8 cellular contexts compared by ENCODE assay signal in the genomic region with DNA sequence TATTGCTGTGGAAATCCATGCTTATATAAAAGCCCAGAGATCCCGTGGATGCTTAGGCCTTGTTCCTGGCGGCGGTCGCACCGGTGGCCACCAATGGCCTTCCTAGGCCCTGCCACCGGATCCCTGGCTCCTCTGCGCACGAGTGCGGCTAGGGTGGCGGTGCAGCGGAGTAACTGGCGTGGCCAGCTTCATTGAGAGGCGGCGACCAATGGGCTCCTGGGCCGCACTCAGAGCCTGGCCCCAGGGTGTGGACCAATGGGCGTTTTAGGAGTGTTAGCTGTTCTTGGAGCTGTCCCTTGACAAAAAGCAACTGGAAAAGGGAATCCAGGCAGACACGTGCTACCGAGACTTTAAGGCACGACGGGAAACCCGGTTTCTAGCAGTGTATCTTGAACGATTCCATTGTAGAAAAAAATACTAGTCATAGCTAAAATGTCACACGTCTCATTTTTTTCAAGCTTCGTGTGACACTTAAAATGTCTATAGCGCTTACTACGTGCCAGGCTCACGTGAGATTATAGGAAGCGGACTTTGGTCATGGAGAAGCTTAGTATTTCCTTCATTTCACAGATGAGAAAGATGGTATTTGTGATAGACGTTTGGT. TPM values are rescaled to one million over a fixed set of nuclear protein-coding genes. Genes with fewer than 3 reads are reported as not detected.
DNase-seq lines count a peak whose midpoint lies in the region; ATAC-seq and TF ChIP-seq lines count a peak whose summit lies in the region.

No MANE protein-coding gene starts in this region.

- DNase-seq in AML-193 (lab: John Stamatoyannopoulos, UW) (peak; percentile 74 to 85), NCI-H82 (lab: John Stamatoyannopoulos, UW) (peak; percentile 87), lung (ENCODE audit: low spot score) (peak; percentile 89)
- DNase-seq in activated CD8-positive, alpha-beta memory T cell treated with anti-CD3 and anti-CD28 coated beads for 24 hours, result peak; percentile 87
- peak; percentile 39 for DNase-seq in effector CD8-positive, alpha-beta T cell (lab: John Stamatoyannopoulos, UW)
- peak; percentile 21 to 41 (median 41) for DNase-seq in stimulated activated CD4-positive, alpha-beta T cell treated with anti-CD3 and anti-CD28 coated beads, TNF-alpha, amount 100 ng/mL, for 4 hours (ENCODE audit: low read depth in 3 of 3)

- no peak for TF ChIP-seq CTCF in lung (IDR thresholded peaks at IDR 0.05; ENCODE audit: control extremely low read depth, extremely low read depth)

- H3K4me3 ChIP-seq in lung, result peak overlapping the region; percentile 98

- 1% methylated on average over 29 of the region's 29 CpGs for WGBS in lung, 2 donors

- peak overlapping the region; percentile 97 for H3K27ac ChIP-seq in lung (ENCODE audit: low read depth in 1 of 2, low read length in 1 of 2)

- ATAC-seq in GM19043 (IDR thresholded peaks at IDR 0.05; ENCODE audit: low read depth, unreplicated experiment), result peak; percentile 36
- peak; percentile 32 for ATAC-seq in HG03442 (IDR thresholded peaks at IDR 0.05; ENCODE audit: unreplicated experiment)
- peak; percentile 75 for ATAC-seq in lung (ENCODE audit: insufficient read depth, low FRiP score)

- no peaks in the 10 kb centered on the region for H3K9me3 ChIP-seq in lung (ENCODE audit: control insufficient read depth in 2 of 2, insufficient read depth in 1 of 2, low read length in 1 of 2)

- no peaks in the 10 kb centered on the region for H3K27me3 ChIP-seq in lung (ENCODE audit: control insufficient read depth, insufficient read depth)

- peaks cover 5 to 10% of the 10 kb centered on the region in 2 donors for H3K4me1 ChIP-seq in lung (ENCODE audit: control insufficient read depth in 2 of 2, insufficient read depth in 2 of 2, low read length in 2 of 2)

- H3K36me3 ChIP-seq in lung (ENCODE audit: control insufficient read depth in 2 of 2, insufficient read depth in 2 of 2, low read length in 2 of 2), result no peaks in the 10 kb centered on the region

RNA-seq across cellular contexts. Expression of a gene that starts 1.7 kb away (rescaled TPM):
- total RNA-seq in lung, result 10 to 100 TPM; 76.9 to 81.7 TPM
- polyA plus RNA-seq in lung, result 10 to 100 TPM; 36.9 to 52.5 TPM

Comparison
In these comparisons a context has a peak if more than half of its experiments do, and no peak if none do; other contexts are left out.
1. Peak in every context shown above with its lines: DNase-seq, ATAC-seq, H3K4me3 ChIP-seq and H3K27ac ChIP-seq.
2. DNase-seq: peak in every context shown above with its lines; median percentile 89 in lung; 87 in NCI-H82; 87 in activated CD8-positive, alpha-beta memory T cell treated with anti-CD3 and anti-CD28 coated beads for 24 hours; 80 in AML-193; 41 in stimulated activated CD4-positive, alpha-beta T cell treated with anti-CD3 and anti-CD28 coated beads, TNF-alpha, amount 100 ng/mL, for 4 hours; 39 in effector CD8-positive, alpha-beta T cell.